ENCODE assay signal across 8 cellular contexts in the genomic region with DNA sequence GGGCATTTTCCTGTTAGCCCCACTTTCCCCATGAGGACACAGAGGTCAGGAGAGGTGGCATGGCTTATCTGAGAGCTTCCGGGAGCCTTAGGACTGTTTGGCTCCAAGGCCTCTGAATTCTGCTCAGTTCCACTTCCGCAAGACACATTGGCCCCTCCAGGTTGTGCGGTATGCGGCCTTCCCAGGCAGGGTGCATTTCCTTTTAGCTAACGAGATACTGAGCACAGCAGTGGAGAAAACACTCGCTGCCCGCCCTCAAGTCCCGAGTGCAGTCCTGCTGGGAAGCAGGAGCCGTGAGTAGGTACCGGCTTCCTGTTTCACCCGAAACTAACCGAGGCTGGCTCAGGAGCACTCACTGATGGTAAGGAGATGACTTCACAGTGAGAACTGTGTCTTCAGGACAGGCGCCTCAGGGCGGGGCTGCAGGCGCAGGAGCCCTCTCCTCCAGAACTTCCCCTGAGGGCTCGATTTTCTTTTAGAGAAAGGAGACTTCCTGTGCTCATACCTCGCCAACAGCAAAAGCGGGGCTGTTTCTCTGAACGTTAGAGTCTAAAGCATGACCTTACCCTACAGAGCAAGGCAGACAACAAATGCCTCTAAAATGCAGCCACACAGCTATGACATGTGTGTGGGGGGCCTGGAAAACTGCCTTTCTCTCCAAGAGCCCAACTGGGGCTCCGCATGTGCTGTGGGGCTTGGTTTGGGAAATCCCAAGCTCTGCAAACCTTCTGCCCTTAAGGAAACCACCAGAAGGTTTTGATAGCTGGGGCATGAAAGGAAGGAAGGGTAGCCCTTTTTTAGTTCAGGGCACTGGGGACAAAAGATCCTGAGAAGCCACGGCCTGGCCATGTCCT. TPM values are rescaled to one million over a fixed set of nuclear protein-coding genes. Genes with fewer than 3 reads are reported as not detected.
DNase-seq lines count a peak whose midpoint lies in the region; ATAC-seq, FAIRE-seq and TF ChIP-seq lines count a peak whose summit lies in the region.

No MANE protein-coding gene starts in this region.

- peak overlapping the region; percentile 55 for H3K4me3 Mint-ChIP-seq in activated CD4-positive, alpha-beta memory T cell treated with anti-CD3 and anti-CD28 coated beads for 36 hours
- H3K4me3 Mint-ChIP-seq in Calu3 (ENCODE audit: low read depth, unreplicated experiment): no peak overlapping the region

- H3K9me3 Mint-ChIP-seq in activated CD4-positive, alpha-beta memory T cell treated with anti-CD3 and anti-CD28 coated beads for 36 hours: no peaks in the 10 kb centered on the region
- H3K9me3 Mint-ChIP-seq in Calu3 (ENCODE audit: low read depth, unreplicated experiment): no peaks in the 10 kb centered on the region

- peaks cover 53% of the 10 kb centered on the region for H3K4me1 Mint-ChIP-seq in activated CD4-positive, alpha-beta memory T cell treated with anti-CD3 and anti-CD28 coated beads for 36 hours (ENCODE audit: low read depth)
- H3K4me1 Mint-ChIP-seq in Calu3 (ENCODE audit: low read depth, unreplicated experiment): no peaks in the 10 kb centered on the region

- no peak for FAIRE-seq in H54 (lab: Jason Lieb, UNC)

- ATAC-seq in GM21717 (IDR thresholded peaks at IDR 0.05; ENCODE audit: unreplicated experiment) (peak; percentile 81), left cardiac atrium (peak; percentile 46 to 57)

- H3K36me3 Mint-ChIP-seq in activated CD4-positive, alpha-beta memory T cell treated with anti-CD3 and anti-CD28 coated beads for 36 hours: peaks cover 29% of the 10 kb centered on the region
- H3K36me3 Mint-ChIP-seq in Calu3 (ENCODE audit: insufficient read depth, unreplicated experiment): no peaks in the 10 kb centered on the region

- no peak for TF ChIP-seq CTCF in Calu3 (IDR thresholded peaks at IDR 0.05; ENCODE audit: unreplicated experiment)

- no peak for TF ChIP-seq POLR2A in H54 (IDR thresholded peaks at IDR 0.05; ENCODE audit: low read depth, low read length)

- H3K4me2 ChIP-seq in Karpas-422 (ENCODE audit: low read depth, low read length, poor library complexity, severe bottlenecking): peak overlapping the region; percentile 13

- H3K4me1 ChIP-seq in Karpas-422 (ENCODE audit: low read length): peaks cover 23% of the 10 kb centered on the region

- H3K9me3 ChIP-seq in Karpas-422 (ENCODE audit: low read length): no peaks in the 10 kb centered on the region

- H3K27me3 Mint-ChIP-seq in activated CD4-positive, alpha-beta memory T cell treated with anti-CD3 and anti-CD28 coated beads for 36 hours: no peaks in the 10 kb centered on the region
- no peaks in the 10 kb centered on the region for H3K27me3 Mint-ChIP-seq in Calu3 (ENCODE audit: unreplicated experiment)

- no peaks in the 10 kb centered on the region for H4K20me1 ChIP-seq in Karpas-422 (ENCODE audit: insufficient read depth, low read depth, low read length)

- H3K4me3 ChIP-seq in Karpas-422 (ENCODE audit: low read length): no peak overlapping the region

- POLR2A ChIA-PET in activated CD4-positive, alpha-beta memory T cell treated with anti-CD3 and anti-CD28 coated beads for 36 hours (lab: Charles Lee): interaction anchor here (1.1 to 2.9 kb wide), 5 partner anchors 13 to 80 kb away, joined by 3 to 20 read pairs (median 6); a partner anchor contains a TSS

- H3K27ac ChIP-seq in Karpas-422 (ENCODE audit: low read length): peak overlapping the region; percentile 38

- no peaks in the 10 kb centered on the region for H3K27me3 ChIP-seq in Karpas-422 (ENCODE audit: low read length)

- H3K9me2 ChIP-seq in Karpas-422 (replicated peaks; ENCODE audit: insufficient read depth, low read length): no peaks in the 10 kb centered on the region

- DNase-seq in GF-D8 (lab: John Stamatoyannopoulos, UW) (peak; percentile 87), Karpas-422 (peak; percentile 52), left cardiac atrium (no peak), Calu3 (no peak), H54 (ENCODE audit: insufficient read length, low spot score) (no peak)
- peak; percentile 87 for DNase-seq in activated CD4-positive, alpha-beta memory T cell treated with anti-CD3 and anti-CD28 coated beads for 36 hours
- peak; percentile 36 for DNase-seq in stimulated activated CD8-positive, alpha-beta memory T cell treated with anti-CD3 and anti-CD28 coated beads, Interleukin-12 subunit alpha, Interleukin-12 subunit beta, amount 100 ng/mL, for 24 hours (ENCODE audit: extremely low read depth)

- no TSS peak for BruUV-seq in Calu3 (replicated peaks; lab: Mats Ljungman, UMichigan)

- peak overlapping the region; percentile 8 for H3K9ac ChIP-seq in Karpas-422 (ENCODE audit: low read length)

- H3K27ac Mint-ChIP-seq in activated CD4-positive, alpha-beta memory T cell treated with anti-CD3 and anti-CD28 coated beads for 36 hours: peak overlapping the region; percentile 85
- no peak overlapping the region for H3K27ac Mint-ChIP-seq in Calu3 (ENCODE audit: unreplicated experiment)

- CTCF ChIA-PET in activated CD4-positive, alpha-beta memory T cell treated with anti-CD3 and anti-CD28 coated beads for 36 hours (lab: Charles Lee): interaction anchor here (1.5 to 5.0 kb wide), 7 partner anchors 9 to 317 kb away, joined by 3 to 26 read pairs (median 5); a partner anchor contains a TSS
- CTCF ChIA-PET in Calu3 (lab: Charles Lee): no interaction called here

- H2AFZ ChIP-seq in Karpas-422 (ENCODE audit: low read length): peak overlapping the region; percentile 32; the same call in 1 of the 2 replicates

- no peaks in the 10 kb centered on the region for H3K79me2 ChIP-seq in Karpas-422 (ENCODE audit: low read length)

- H3K36me3 ChIP-seq in Karpas-422 (ENCODE audit: insufficient read depth, low read length): no peaks in the 10 kb centered on the region

- intact Hi-C loops in activated CD4-positive, alpha-beta memory T cell treated with anti-CD3 and anti-CD28 coated beads for 36 hours (cut with micrococcal nuclease): loop anchor here (1.0 to 5.0 kb wide), 5 partner anchors 14 to 209 kb away; no protein-coding TSS in a partner anchor
- intact Hi-C loops in left cardiac atrium (cut with DNase I) (no loop called here), Calu3 (cut with micrococcal nuclease; ENCODE audit: unreplicated experiment) (no loop called here)

RNA-seq across cellular contexts. Expression of a gene that starts 25.9 kb away (rescaled TPM):
- total RNA-seq in Karpas-422 (2014; rRNA removed; shearing (Covaris generic); ENCODE audit: low replicate concordance): 54.5 and 78.0 TPM in 2 replicates
- total RNA-seq in activated CD4-positive, alpha-beta memory T cell treated with anti-CD3 and anti-CD28 coated beads for 36 hours: 100 to 1,000 TPM; 158 to 173 TPM
- total RNA-seq in left cardiac atrium (10 to 100 TPM in 1 of 2 donors, 1 to 10 TPM in 1; 7.0 to 12.5 TPM), Calu3 (2022) (8.3 and 10.8 TPM in 2 replicates)

Comparison
In these comparisons a context has a peak if more than half of its experiments do, and no peak if none do; other contexts are left out.
1. DNase-seq: peak in GF-D8 (single experiment), Karpas-422 (single experiment), activated CD4-positive, alpha-beta memory T cell treated with anti-CD3 and anti-CD28 coated beads for 36 hours (single experiment) and stimulated activated CD8-positive, alpha-beta memory T cell treated with anti-CD3 and anti-CD28 coated beads, Interleukin-12 subunit alpha, Interleukin-12 subunit beta, amount 100 ng/mL, for 24 hours (single experiment); none in left cardiac atrium (single experiment), Calu3 (single experiment) and H54 (single experiment).